In the genomic region with DNA sequence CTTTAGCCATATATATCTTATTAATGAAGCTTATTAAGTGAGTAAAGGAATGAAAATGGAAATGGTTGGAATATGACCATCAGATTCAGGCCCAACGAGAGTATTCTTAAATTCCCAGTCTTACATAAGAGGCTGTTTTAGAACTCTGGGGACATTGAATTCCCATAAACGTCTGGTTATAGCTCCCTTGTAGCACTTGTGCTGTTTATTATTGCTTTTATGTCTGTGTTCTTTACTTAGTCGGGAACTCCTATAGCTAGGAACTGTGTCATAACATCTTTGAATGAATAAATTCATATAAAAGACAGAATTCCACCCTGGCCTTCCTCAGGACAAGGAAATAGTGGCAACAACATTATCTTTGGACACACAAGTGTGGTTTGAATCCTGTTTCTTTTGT, we compare ENCODE assay signal across 4 cellular contexts. TPM values are rescaled to one million over a fixed set of nuclear protein-coding genes. Genes with fewer than 3 reads are reported as not detected.
"Had no signal": no experiment of that assay in that cellular context is flagged by ENCODE, and none has a peak within 500 bp of the region (broad histone marks: within the 10 kb centered on the region; RNA-seq: fewer than 3 reads in every experiment).

No MANE protein-coding gene starts in this region.

- DNase-seq: GDM1, GF-D8 had no signal

- H3K4me3 ChIP-seq: GM12878 had no signal

- ATAC-seq: GM12878 had no signal

RNA-seq across cellular contexts. Expression of a gene that starts 58.4 kb away (rescaled TPM):
- total RNA-seq: G401, GM12878 had no signal
